ENCODE assay signal across 8 cellular contexts in the genomic region with DNA sequence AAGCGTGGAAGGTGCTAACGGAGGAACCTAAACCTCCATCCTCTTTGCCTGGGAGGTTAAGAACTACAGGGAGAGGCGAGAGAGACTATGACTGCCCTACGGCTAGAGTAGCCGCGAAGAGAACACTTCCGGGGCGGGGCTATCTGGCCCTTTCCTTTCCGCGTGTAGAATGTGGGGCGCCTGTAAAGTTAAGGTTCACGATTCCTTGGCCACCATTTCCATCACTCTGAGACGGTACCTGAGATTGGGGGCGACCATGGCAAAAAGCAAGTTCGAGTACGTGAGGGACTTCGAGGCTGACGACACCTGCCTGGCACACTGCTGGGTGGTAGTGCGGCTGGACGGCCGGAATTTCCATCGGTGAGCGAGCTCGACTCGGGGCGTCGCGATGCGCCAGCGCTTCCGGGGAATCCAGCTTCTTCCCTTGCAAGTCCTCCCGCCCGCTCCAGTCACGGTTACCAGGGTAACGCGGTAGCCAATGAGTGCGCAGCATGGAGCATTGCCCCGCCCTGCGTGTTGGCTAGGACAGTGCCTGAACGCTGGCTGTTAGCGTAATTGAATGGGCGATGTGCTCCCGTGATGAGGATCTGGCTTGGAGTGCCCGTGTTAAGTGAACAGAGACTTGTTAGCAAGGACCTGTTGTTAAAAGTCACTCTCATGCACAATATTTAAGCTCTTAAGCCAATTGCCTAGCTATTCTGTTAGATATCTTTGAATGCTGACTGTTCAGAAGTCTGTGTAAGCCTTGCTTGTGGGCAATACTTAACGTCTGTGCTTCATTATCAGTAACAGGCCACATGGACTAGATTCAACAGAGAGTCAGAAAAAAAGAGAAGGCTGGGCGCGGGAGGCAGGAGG. TPM values are rescaled to one million over a fixed set of nuclear protein-coding genes. Genes with fewer than 3 reads are reported as not detected.
DNase-seq lines count a peak whose midpoint lies in the region; ATAC-seq, FAIRE-seq and TF ChIP-seq lines count a peak whose summit lies in the region.

A gene (plus strand): TSS at position 149 of the 858 bp plus-strand sequence. CDS start 21 bp downstream, at position 170.

- no peaks in the 10 kb centered on the region for H4K20me1 ChIP-seq in HepG2 (ENCODE audit: insufficient read depth, low read length)

- BruUV-seq in HepG2 (replicated peaks; lab: Mats Ljungman, UMichigan), result TSS peak; percentile 83

- H3K36me3 ChIP-seq in HepG2 (replicated peaks in 1 of 2; ENCODE audit: control insufficient read depth in 1 of 2, insufficient read depth in 2 of 2, low read length in 2 of 2), result peaks cover 0 to 17% of the 10 kb centered on the region in 2 experiments; a peak in 4 of 5 replicates

- H3K4me2 ChIP-seq in HepG2 (ENCODE audit: low read depth, low read length), result peak within 1 kb of the TSS; percentile 85

- no peaks in the 10 kb centered on the region; a peak in 1 of 5 replicates for H3K27me3 ChIP-seq in HepG2 (ENCODE audit: control insufficient read depth in 1 of 2, insufficient read depth in 2 of 2, low read length in 2 of 2)

- H3K79me2 ChIP-seq in HepG2 (ENCODE audit: insufficient read depth, low read length), result no peaks in the 10 kb centered on the region

- no peak for TF ChIP-seq CTCF in C4-2B (conservative IDR thresholded peaks at IDR 0.05)
- no peak for TF ChIP-seq CTCF in HepG2 (CRISPR knock-in tag; IDR thresholded peaks at IDR 0.05)

- ATAC-seq in GM19395 (IDR thresholded peaks at IDR 0.05; ENCODE audit: unreplicated experiment) (peak; percentile 94), HG03565 (IDR thresholded peaks at IDR 0.05; ENCODE audit: unreplicated experiment) (peak; percentile 89), HepG2 (peak; percentile 100)

- H3K9me3 ChIP-seq in HepG2 (ENCODE audit: low read length), result no peaks in the 10 kb centered on the region

- peak within 1 kb of the TSS; percentile 64 to 83 (median 67) for H3K4me3 ChIP-seq in HepG2 (replicated peaks in 1 of 3; ENCODE audit: insufficient read depth in 1 of 3, low read depth in 2 of 3, low read length in 3 of 3)

- WGBS in HepG2 (ENCODE audit: low lambda C conversion rate), result 7% methylated on average over 20 of the region's 47 CpGs

- H3K4me1 ChIP-seq in HepG2 (ENCODE audit: insufficient read depth, low read length), result peaks cover 7% of the 10 kb centered on the region; the same call in 1 of the 2 replicates

- FAIRE-seq in HepG2 (lab: Jason Lieb, UNC), result peak; percentile 92

- DNase-seq in NCI-H774 (lab: John Stamatoyannopoulos, UW), result peak; percentile 98
- DNase-seq in activated CD4-positive, alpha-beta T cell treated with anti-CD3 and anti-CD28 coated beads, Interleukin-2, amount 50 U/mL, for 4 hours, result peak; percentile 97 to 99
- DNase-seq in dermis blood vessel endothelial cell, result peak; percentile 97
- peak; percentile 95 for DNase-seq in HepG2 (ENCODE audit: low spot score)
- DNase-seq in stimulated activated CD4-positive, alpha-beta T cell treated with anti-CD3 and anti-CD28 coated beads, Interleukin-4, amount 100 ng/mL, for 1 hour, result peak; percentile 98

- POLR2A ChIA-PET in HepG2 (lab: Yijun Ruan, JAX), result interaction anchor here (0.6 to 1.5 kb wide), 4 partner anchors 10 to 290 kb away, joined by 3 to 13 read pairs (median 6); a partner anchor contains a TSS

- H3K9ac ChIP-seq in HepG2 (ENCODE audit: insufficient read depth, low read depth, low read length), result peak within 1 kb of the TSS; percentile 79

- peak; percentile 92 to 95 for TF ChIP-seq POLR2A in HepG2 (IDR thresholded peaks at IDR 0.05; ENCODE audit: insufficient read depth in 1 of 2, low read depth in 2 of 2, low read length in 2 of 2)

- intact Hi-C loops in HepG2 (cut with micrococcal nuclease; ENCODE audit: unreplicated experiment), result loop anchor here (1.0 kb wide), 1 partner anchor 12 kb away; a partner anchor contains a TSS

- peak within 1 kb of the TSS; percentile 93 for H2AFZ ChIP-seq in HepG2 (ENCODE audit: low read length)

- TF ChIP-seq RAD21 in HepG2 (CRISPR knock-in tag; IDR thresholded peaks at IDR 0.05), result no peak

- TF ChIP-seq EP300 in HepG2 (IDR thresholded peaks at IDR 0.05; ENCODE audit: low read depth in 2 of 2, low read length in 2 of 2) (no peak), HepG2 (CRISPR knock-in tag; IDR thresholded peaks at IDR 0.05; ENCODE audit: borderline replicate concordance) (no peak)

- CTCF ChIA-PET in HepG2 (lab: Yijun Ruan, JAX; ENCODE audit: low intra/inter-chr PET ratio, low total read pairs), result no interaction called here

- peak within 1 kb of the TSS; percentile 81 for H3K27ac ChIP-seq in C4-2B
- H3K27ac ChIP-seq in HepG2 (ENCODE audit: extremely low read length, insufficient read depth, low read length), result peak within 1 kb of the TSS; percentile 87

- in situ Hi-C loops in HepG2 (cut with HindIII; ENCODE audit: extremely low pct_ligation_motif_present, low pct_unique_long_range_greater_than_20kb), result loop anchor here (25.0 kb wide), 1 partner anchor 394 kb away; a partner anchor contains a TSS

TF ChIP-seq in HepG2, 621 proteins besides CTCF, POLR2A, EP300 and RAD21 (continues in another document):
- TF ChIP-seq POLR2AphosphoS5 (IDR thresholded peaks at IDR 0.05; ENCODE audit: low read depth, low read length) (peak; percentile 81), ZNF792 (CRISPR knock-in tag; IDR thresholded peaks at IDR 0.05) (no peak), ZEB1 (IDR thresholded peaks at IDR 0.05; ENCODE audit: insufficient replicate concordance, low read depth) (no peak), RBM39 (IDR thresholded peaks at IDR 0.05; ENCODE audit: low read depth, low read length, poor library complexity, severe bottlenecking) (peak; percentile 66), PHF20 (CRISPR knock-in tag; IDR thresholded peaks at IDR 0.05) (peak; percentile 95), ZNF343 (CRISPR knock-in tag; IDR thresholded peaks at IDR 0.05) (no peak), ZNF790 (CRISPR knock-in tag; IDR thresholded peaks at IDR 0.05; ENCODE audit: borderline replicate concordance) (peak; percentile 70; the same call in 1 of the 2 replicates), JARID2 (CRISPR knock-in tag; IDR thresholded peaks at IDR 0.05; ENCODE audit: insufficient replicate concordance) (peak; percentile 18), ZNF317 (CRISPR knock-in tag; IDR thresholded peaks at IDR 0.05) (peak; percentile 94), ZNF335 (CRISPR knock-in tag; IDR thresholded peaks at IDR 0.05) (peak; percentile 97), ADNP (CRISPR knock-in tag; IDR thresholded peaks at IDR 0.05) (no peak)
- TF ChIP-seq, protein P1, sequence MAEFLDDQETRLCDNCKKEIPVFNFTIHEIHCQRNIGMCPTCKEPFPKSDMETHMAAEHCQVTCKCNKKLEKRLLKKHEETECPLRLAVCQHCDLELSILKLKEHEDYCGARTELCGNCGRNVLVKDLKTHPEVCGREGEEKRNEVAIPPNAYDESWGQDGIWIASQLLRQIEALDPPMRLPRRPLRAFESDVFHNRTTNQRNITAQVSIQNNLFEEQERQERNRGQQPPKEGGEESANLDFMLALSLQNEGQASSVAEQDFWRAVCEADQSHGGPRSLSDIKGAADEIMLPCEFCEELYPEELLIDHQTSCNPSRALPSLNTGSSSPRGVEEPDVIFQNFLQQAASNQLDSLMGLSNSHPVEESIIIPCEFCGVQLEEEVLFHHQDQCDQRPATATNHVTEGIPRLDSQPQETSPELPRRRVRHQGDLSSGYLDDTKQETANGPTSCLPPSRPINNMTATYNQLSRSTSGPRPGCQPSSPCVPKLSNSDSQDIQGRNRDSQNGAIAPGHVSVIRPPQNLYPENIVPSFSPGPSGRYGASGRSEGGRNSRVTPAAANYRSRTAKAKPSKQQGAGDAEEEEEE (CRISPR knock-in tag; IDR thresholded peaks at IDR 0.05; ENCODE audit: borderline replicate concordance), result no peak
- TF ChIP-seq, protein P2, sequence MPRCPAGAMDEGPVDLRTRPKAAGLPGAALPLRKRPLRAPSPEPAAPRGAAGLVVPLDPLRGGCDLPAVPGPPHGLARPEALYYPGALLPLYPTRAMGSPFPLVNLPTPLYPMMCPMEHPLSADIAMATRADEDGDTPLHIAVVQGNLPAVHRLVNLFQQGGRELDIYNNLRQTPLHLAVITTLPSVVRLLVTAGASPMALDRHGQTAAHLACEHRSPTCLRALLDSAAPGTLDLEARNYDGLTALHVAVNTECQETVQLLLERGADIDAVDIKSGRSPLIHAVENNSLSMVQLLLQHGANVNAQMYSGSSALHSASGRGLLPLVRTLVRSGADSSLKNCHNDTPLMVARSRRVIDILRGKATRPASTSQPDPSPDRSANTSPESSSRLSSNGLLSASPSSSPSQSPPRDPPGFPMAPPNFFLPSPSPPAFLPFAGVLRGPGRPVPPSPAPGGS (CRISPR knock-in tag; IDR thresholded peaks at IDR 0.05), result peak; percentile 82

RNA-seq across cellular contexts. Expression of the gene that starts here (rescaled TPM):
- total RNA-seq in dermis blood vessel endothelial cell (4.4 and 7.1 TPM in 2 replicates), HepG2 (2016; rRNA removed; fragmentation: Illumina TruSeq; extraction: Trizol) (16.6 and 21.7 TPM in 2 replicates)
- 6.2 and 8.9 TPM in 2 replicates for total RNA-seq in HepG2 (2016; cell fraction: cytosol; rRNA removed; fragmentation: Illumina TruSeq; extraction: Trizol; ENCODE audit: low read depth)
- total RNA-seq in HepG2 (2016; cell fraction: insoluble cytoplasmic fraction; rRNA removed; fragmentation: Illumina TruSeq; extraction: Trizol), result 16.7 and 23.3 TPM in 2 replicates
- total RNA-seq in HepG2 (2016; cell fraction: membrane; rRNA removed; fragmentation: Illumina TruSeq; extraction: Trizol), result 17.6 and 19.1 TPM in 2 replicates
- total RNA-seq in HepG2 (2016; cell fraction: nucleus; rRNA removed; fragmentation: Illumina TruSeq; extraction: Trizol), result 8.0 and 8.3 TPM in 2 replicates
- 13.8 and 17.2 TPM in 2 replicates for polyA plus RNA-seq in HepG2 (2011; rRNA removed)
- 15.0 and 15.5 TPM in 2 replicates for polyA plus RNA-seq in HepG2 (2011; cell fraction: cytosol; rRNA removed)
- 3.8 and 6.5 TPM in 2 replicates for polyA plus RNA-seq in HepG2 (2011; cell fraction: nucleus; rRNA removed)
- 17.7 and 18.9 TPM in 2 replicates for polyA plus RNA-seq in HepG2 (2012)
- 11.6 and 13.8 TPM in 2 replicates for polyA plus RNA-seq in HepG2 (2016; cell fraction: cytosol; fragmentation: Illumina TruSeq; extraction: Trizol; ENCODE audit: low read depth)
- polyA plus RNA-seq in HepG2 (2016; cell fraction: insoluble cytoplasmic fraction; fragmentation: Illumina TruSeq; extraction: Trizol; ENCODE audit: low read depth), result 24.1 and 27.8 TPM in 2 replicates
- polyA plus RNA-seq in HepG2 (2016; cell fraction: membrane; fragmentation: Illumina TruSeq; extraction: Trizol; ENCODE audit: low read depth), result 19.7 and 24.1 TPM in 2 replicates
- 15.7 and 15.8 TPM in 2 replicates for polyA plus RNA-seq in HepG2 (2016; cell fraction: nucleus; fragmentation: Illumina TruSeq; extraction: Trizol; ENCODE audit: insufficient read depth, low read depth)
- 36.1 and 50.0 TPM in 2 replicates for polyA minus RNA-seq in HepG2 (2011; rRNA and poly(A)+ RNA removed; ENCODE audit: low replicate concordance)
- 12.7 and 15.7 TPM in 2 replicates for polyA minus RNA-seq in HepG2 (2011; cell fraction: cytosol; rRNA and poly(A)+ RNA removed)
- polyA minus RNA-seq in HepG2 (2011; cell fraction: nucleus; rRNA and poly(A)+ RNA removed), result 12.0 and 13.2 TPM in 2 replicates

Comparison
In these comparisons a context has a peak if more than half of its experiments do, and no peak if none do; other contexts are left out.
1. Peak in every context shown above with its lines: DNase-seq, ATAC-seq, H3K4me3 ChIP-seq and H3K27ac ChIP-seq.